In genomic region chr6:89321571-89321970, GRCh38 we compare ENCODE assay signal across 1 cellular context.
TF ChIP-seq lines count a peak whose summit lies in the region.

No MANE protein-coding gene starts in this region.

TF ChIP-seq in K562, 482 proteins besides CTCF, POLR2A, EP300 and RAD21 (continued from another document and continues in another):
- TF ChIP-seq ARID4B (CRISPR knock-in tag; IDR thresholded peaks at IDR 0.05): no peak
- TF ChIP-seq HNRNPLL (IDR thresholded peaks at IDR 0.05; ENCODE audit: low read depth, low read length, poor library complexity, severe bottlenecking): no peak
- no peak for TF ChIP-seq GMEB1 (CRISPR knock-in tag; IDR thresholded peaks at IDR 0.05)
- TF ChIP-seq ZNF232 (CRISPR knock-in tag; IDR thresholded peaks at IDR 0.05): no peak
- TF ChIP-seq, protein P1, sequence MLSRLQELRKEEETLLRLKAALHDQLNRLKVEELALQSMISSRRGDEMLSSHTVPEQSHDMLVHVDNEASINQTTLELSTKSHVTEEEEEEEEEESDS (CRISPR knock-in tag; IDR thresholded peaks at IDR 0.05): no peak
- no peak for TF ChIP-seq ZNF224 (CRISPR knock-in tag; IDR thresholded peaks at IDR 0.05)
- no peak for TF ChIP-seq COPS2 (conservative IDR thresholded peaks at IDR 0.05)
- TF ChIP-seq EZH2 (IDR thresholded peaks at IDR 0.05; ENCODE audit: borderline replicate concordance, low read depth, low read length): no peak
- no peak for TF ChIP-seq HEY1 (CRISPR knock-in tag; IDR thresholded peaks at IDR 0.05; ENCODE audit: borderline replicate concordance)
- no peak for TF ChIP-seq AFF4 (CRISPR knock-in tag; IDR thresholded peaks at IDR 0.05)
- peak; percentile 92 for TF ChIP-seq TCF3 (CRISPR knock-in tag; IDR thresholded peaks at IDR 0.05)
- no peak for TF ChIP-seq NCOA1 (IDR thresholded peaks at IDR 0.05; ENCODE audit: low read depth)
- no peak for TF ChIP-seq SIX5 (IDR thresholded peaks at IDR 0.05; ENCODE audit: borderline replicate concordance in 1 of 2, insufficient read depth in 1 of 2, low read depth in 1 of 2, low read length in 2 of 2)
- no peak for TF ChIP-seq FOXJ3 (CRISPR knock-in tag; IDR thresholded peaks at IDR 0.05)
- no peak for TF ChIP-seq KLF13 (tag; IDR thresholded peaks at IDR 0.05; ENCODE audit: borderline replicate concordance, low read depth)
- no peak for TF ChIP-seq PATZ1 (CRISPR knock-in tag; IDR thresholded peaks at IDR 0.05; ENCODE audit: borderline replicate concordance)
- TF ChIP-seq, protein P2, sequence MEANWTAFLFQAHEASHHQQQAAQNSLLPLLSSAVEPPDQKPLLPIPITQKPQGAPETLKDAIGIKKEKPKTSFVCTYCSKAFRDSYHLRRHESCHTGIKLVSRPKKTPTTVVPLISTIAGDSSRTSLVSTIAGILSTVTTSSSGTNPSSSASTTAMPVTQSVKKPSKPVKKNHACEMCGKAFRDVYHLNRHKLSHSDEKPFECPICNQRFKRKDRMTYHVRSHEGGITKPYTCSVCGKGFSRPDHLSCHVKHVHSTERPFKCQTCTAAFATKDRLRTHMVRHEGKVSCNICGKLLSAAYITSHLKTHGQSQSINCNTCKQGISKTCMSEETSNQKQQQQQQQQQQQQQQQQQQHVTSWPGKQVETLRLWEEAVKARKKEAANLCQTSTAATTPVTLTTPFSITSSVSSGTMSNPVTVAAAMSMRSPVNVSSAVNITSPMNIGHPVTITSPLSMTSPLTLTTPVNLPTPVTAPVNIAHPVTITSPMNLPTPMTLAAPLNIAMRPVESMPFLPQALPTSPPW (CRISPR knock-in tag; IDR thresholded peaks at IDR 0.05): peak; percentile 93
- TF ChIP-seq ZNF174 (CRISPR knock-in tag; IDR thresholded peaks at IDR 0.05): no peak
- no peak for TF ChIP-seq ZNF12 (CRISPR knock-in tag; IDR thresholded peaks at IDR 0.05)
- TF ChIP-seq SOX6 (IDR thresholded peaks at IDR 0.05): peak; percentile 84
- TF ChIP-seq RBM22 (IDR thresholded peaks at IDR 0.05; ENCODE audit: low read depth, low read length, poor library complexity, severe bottlenecking): no peak
- TF ChIP-seq, protein P3, sequence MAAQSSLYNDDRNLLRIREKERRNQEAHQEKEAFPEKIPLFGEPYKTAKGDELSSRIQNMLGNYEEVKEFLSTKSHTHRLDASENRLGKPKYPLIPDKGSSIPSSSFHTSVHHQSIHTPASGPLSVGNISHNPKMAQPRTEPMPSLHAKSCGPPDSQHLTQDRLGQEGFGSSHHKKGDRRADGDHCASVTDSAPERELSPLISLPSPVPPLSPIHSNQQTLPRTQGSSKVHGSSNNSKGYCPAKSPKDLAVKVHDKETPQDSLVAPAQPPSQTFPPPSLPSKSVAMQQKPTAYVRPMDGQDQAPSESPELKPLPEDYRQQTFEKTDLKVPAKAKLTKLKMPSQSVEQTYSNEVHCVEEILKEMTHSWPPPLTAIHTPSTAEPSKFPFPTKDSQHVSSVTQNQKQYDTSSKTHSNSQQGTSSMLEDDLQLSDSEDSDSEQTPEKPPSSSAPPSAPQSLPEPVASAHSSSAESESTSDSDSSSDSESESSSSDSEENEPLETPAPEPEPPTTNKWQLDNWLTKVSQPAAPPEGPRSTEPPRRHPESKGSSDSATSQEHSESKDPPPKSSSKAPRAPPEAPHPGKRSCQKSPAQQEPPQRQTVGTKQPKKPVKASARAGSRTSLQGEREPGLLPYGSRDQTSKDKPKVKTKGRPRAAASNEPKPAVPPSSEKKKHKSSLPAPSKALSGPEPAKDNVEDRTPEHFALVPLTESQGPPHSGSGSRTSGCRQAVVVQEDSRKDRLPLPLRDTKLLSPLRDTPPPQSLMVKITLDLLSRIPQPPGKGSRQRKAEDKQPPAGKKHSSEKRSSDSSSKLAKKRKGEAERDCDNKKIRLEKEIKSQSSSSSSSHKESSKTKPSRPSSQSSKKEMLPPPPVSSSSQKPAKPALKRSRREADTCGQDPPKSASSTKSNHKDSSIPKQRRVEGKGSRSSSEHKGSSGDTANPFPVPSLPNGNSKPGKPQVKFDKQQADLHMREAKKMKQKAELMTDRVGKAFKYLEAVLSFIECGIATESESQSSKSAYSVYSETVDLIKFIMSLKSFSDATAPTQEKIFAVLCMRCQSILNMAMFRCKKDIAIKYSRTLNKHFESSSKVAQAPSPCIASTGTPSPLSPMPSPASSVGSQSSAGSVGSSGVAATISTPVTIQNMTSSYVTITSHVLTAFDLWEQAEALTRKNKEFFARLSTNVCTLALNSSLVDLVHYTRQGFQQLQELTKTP (IDR thresholded peaks at IDR 0.05; ENCODE audit: low read depth in 1 of 2, partially characterized antibody in 2 of 2): no peak
- no peak for TF ChIP-seq EWSR1 (IDR thresholded peaks at IDR 0.05; ENCODE audit: borderline replicate concordance, low read depth, partially characterized antibody)
- no peak for TF ChIP-seq ZBED1 (IDR thresholded peaks at IDR 0.05)
- TF ChIP-seq DPF2 (IDR thresholded peaks at IDR 0.05): peak; percentile 87
- TF ChIP-seq SMARCA5 (IDR thresholded peaks at IDR 0.05): no peak
- no peak for TF ChIP-seq ZNF76 (CRISPR knock-in tag; IDR thresholded peaks at IDR 0.05; ENCODE audit: borderline replicate concordance)
- TF ChIP-seq, protein P4, sequence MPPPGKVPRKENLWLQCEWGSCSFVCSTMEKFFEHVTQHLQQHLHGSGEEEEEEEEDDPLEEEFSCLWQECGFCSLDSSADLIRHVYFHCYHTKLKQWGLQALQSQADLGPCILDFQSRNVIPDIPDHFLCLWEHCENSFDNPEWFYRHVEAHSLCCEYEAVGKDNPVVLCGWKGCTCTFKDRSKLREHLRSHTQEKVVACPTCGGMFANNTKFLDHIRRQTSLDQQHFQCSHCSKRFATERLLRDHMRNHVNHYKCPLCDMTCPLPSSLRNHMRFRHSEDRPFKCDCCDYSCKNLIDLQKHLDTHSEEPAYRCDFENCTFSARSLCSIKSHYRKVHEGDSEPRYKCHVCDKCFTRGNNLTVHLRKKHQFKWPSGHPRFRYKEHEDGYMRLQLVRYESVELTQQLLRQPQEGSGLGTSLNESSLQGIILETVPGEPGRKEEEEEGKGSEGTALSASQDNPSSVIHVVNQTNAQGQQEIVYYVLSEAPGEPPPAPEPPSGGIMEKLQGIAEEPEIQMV (tag; conservative IDR thresholded peaks at IDR 0.05; ENCODE audit: low read depth): no peak
- TF ChIP-seq RAD51 (IDR thresholded peaks at IDR 0.05; ENCODE audit: borderline replicate concordance, low read depth): no peak
- no peak for TF ChIP-seq XRCC3 (IDR thresholded peaks at IDR 0.05)
- TF ChIP-seq MEF2A (IDR thresholded peaks at IDR 0.05; ENCODE audit: control insufficient read depth, low read depth, low read length): no peak
- TF ChIP-seq HDAC6 (IDR thresholded peaks at IDR 0.05; ENCODE audit: low read depth, low read length): no peak
- TF ChIP-seq TAF7 (tag; IDR thresholded peaks at IDR 0.05): no peak
- TF ChIP-seq ZNF140 (CRISPR knock-in tag; IDR thresholded peaks at IDR 0.05): no peak
- no peak for TF ChIP-seq RFX5 (IDR thresholded peaks at IDR 0.05; ENCODE audit: low read depth, low read length)
- no peak for TF ChIP-seq ZNF133 (CRISPR knock-in tag; IDR thresholded peaks at IDR 0.05)
- peak; percentile 33; the same call in 1 of the 2 replicates for TF ChIP-seq MAFK (IDR thresholded peaks at IDR 0.05; ENCODE audit: low read length)
- no peak for TF ChIP-seq HDAC3 (IDR thresholded peaks at IDR 0.05; ENCODE audit: borderline replicate concordance, partially characterized antibody)
- TF ChIP-seq, protein P5, sequence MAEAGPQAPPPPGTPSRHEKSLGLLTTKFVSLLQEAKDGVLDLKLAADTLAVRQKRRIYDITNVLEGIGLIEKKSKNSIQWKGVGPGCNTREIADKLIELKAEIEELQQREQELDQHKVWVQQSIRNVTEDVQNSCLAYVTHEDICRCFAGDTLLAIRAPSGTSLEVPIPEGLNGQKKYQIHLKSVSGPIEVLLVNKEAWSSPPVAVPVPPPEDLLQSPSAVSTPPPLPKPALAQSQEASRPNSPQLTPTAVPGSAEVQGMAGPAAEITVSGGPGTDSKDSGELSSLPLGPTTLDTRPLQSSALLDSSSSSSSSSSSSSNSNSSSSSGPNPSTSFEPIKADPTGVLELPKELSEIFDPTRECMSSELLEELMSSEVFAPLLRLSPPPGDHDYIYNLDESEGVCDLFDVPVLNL (CRISPR knock-in tag; IDR thresholded peaks at IDR 0.05; ENCODE audit: low read depth): no peak
